In genomic region chr17:2262146-2262587, GRCh38 we compare ENCODE assay signal across 10 cellular contexts. TPM values are rescaled to one million over a fixed set of nuclear protein-coding genes. Genes with fewer than 3 reads are reported as not detected.
DNase-seq lines count a peak whose midpoint lies in the region; ATAC-seq and TF ChIP-seq lines count a peak whose summit lies in the region.
"Had no signal": no experiment of that assay in that cellular context is flagged by ENCODE, and none has a peak within 500 bp of the region (broad histone marks: within the 10 kb centered on the region; RNA-seq: fewer than 3 reads in every experiment).

No MANE protein-coding gene starts in this region.

- no peak overlapping the region for H3K4me3 ChIP-seq in fibroblast of the aortic adventitia (ENCODE audit: low read depth, low read length)
- H3K4me3 ChIP-seq: heart left ventricle had no signal

- POLR2A ChIA-PET in activated CD8-positive, alpha-beta T cell treated with anti-CD3 and anti-CD28 coated beads for 36 hours (lab: Charles Lee) = interaction anchor here (1.8 to 7.2 kb wide), 3 partner anchors 10 to 211 kb away, joined by 5 to 107 read pairs (median 8); no protein-coding TSS in a partner anchor

- peaks cover 2% of the 10 kb centered on the region for H3K9me3 Mint-ChIP-seq in activated T-cell treated with anti-CD3 and anti-CD28 coated beads, Interleukin-2, amount 50 U/mL, for 24 hours
- H3K9me3 Mint-ChIP-seq in activated CD8-positive, alpha-beta T cell treated with anti-CD3 and anti-CD28 coated beads for 36 hours = no peaks in the 10 kb centered on the region

- H3K36me3 Mint-ChIP-seq in activated T-cell treated with anti-CD3 and anti-CD28 coated beads, Interleukin-2, amount 50 U/mL, for 24 hours (ENCODE audit: low read depth) = peaks cover 75% of the 10 kb centered on the region
- peaks cover 71% of the 10 kb centered on the region for H3K36me3 Mint-ChIP-seq in activated CD8-positive, alpha-beta T cell treated with anti-CD3 and anti-CD28 coated beads for 36 hours (ENCODE audit: low read depth)

- peaks cover 94% of the 10 kb centered on the region for H3K4me1 Mint-ChIP-seq in activated T-cell treated with anti-CD3 and anti-CD28 coated beads, Interleukin-2, amount 50 U/mL, for 24 hours (ENCODE audit: low read depth)
- peaks cover 88% of the 10 kb centered on the region for H3K4me1 Mint-ChIP-seq in activated CD8-positive, alpha-beta T cell treated with anti-CD3 and anti-CD28 coated beads for 36 hours (ENCODE audit: low read depth)

- peak overlapping the region; percentile 99 for H3K27ac Mint-ChIP-seq in activated T-cell treated with anti-CD3 and anti-CD28 coated beads, Interleukin-2, amount 50 U/mL, for 24 hours
- H3K27ac Mint-ChIP-seq in activated CD8-positive, alpha-beta T cell treated with anti-CD3 and anti-CD28 coated beads for 36 hours = peak overlapping the region; percentile 98
- H3K27ac Mint-ChIP-seq: B cell had no signal

- intact Hi-C loops in activated CD8-positive, alpha-beta T cell treated with anti-CD3 and anti-CD28 coated beads for 36 hours (cut with micrococcal nuclease) = no loop called here

- CTCF ChIA-PET in activated CD8-positive, alpha-beta T cell treated with anti-CD3 and anti-CD28 coated beads for 36 hours (lab: Charles Lee) = interaction anchor here (1.2 to 16.5 kb wide), 4 partner anchors 9 to 20 kb away, joined by 3 to 119 read pairs (median 33); no protein-coding TSS in a partner anchor

- H3K4me3 Mint-ChIP-seq in activated T-cell treated with anti-CD3 and anti-CD28 coated beads, Interleukin-2, amount 50 U/mL, for 24 hours = peak overlapping the region; percentile 76
- peak overlapping the region; percentile 79 for H3K4me3 Mint-ChIP-seq in activated CD8-positive, alpha-beta T cell treated with anti-CD3 and anti-CD28 coated beads for 36 hours
- H3K4me3 Mint-ChIP-seq: B cell had no signal

- TF ChIP-seq CTCF in activated CD8-positive, alpha-beta T cell treated with anti-CD3 and anti-CD28 coated beads for 36 hours (IDR thresholded peaks at IDR 0.05) = no peak
- TF ChIP-seq CTCF in fibroblast of the aortic adventitia (IDR thresholded peaks at IDR 0.05; ENCODE audit: insufficient read depth, low read length) = no peak

- ATAC-seq in activated CD8-positive, alpha-beta T cell treated with anti-CD3 and anti-CD28 coated beads for 36 hours = no peak
- no peak for ATAC-seq in HG03457 (IDR thresholded peaks at IDR 0.05; ENCODE audit: unreplicated experiment)

- DNase-seq in activated T-cell treated with anti-CD3 and anti-CD28 coated beads, Interleukin-2, amount 50 U/mL, for 24 hours = no peak
- no peak for DNase-seq in activated T-cell treated with anti-CD3 and anti-CD28 coated beads, Interleukin-2, amount 50 U/mL, for 1 hour
- DNase-seq in activated CD8-positive, alpha-beta T cell treated with anti-CD3 and anti-CD28 coated beads for 36 hours = no peak
- DNase-seq in fibroblast of the aortic adventitia (ENCODE audit: low read depth) (peak; percentile 91), stromal cell of bone marrow (ENCODE audit: low read depth) (peak; percentile 73), NCI-H1436 (lab: John Stamatoyannopoulos, UW) (no peak), cerebellar nuclear complex (lab: John Stamatoyannopoulos, UW) (no peak)
- DNase-seq: heart left ventricle had no signal

- no peaks in the 10 kb centered on the region for H3K27me3 Mint-ChIP-seq in activated T-cell treated with anti-CD3 and anti-CD28 coated beads, Interleukin-2, amount 50 U/mL, for 24 hours
- H3K27me3 Mint-ChIP-seq in activated CD8-positive, alpha-beta T cell treated with anti-CD3 and anti-CD28 coated beads for 36 hours = no peaks in the 10 kb centered on the region
- H3K27me3 Mint-ChIP-seq: B cell had no signal

RNA-seq across cellular contexts. Expression of gene SMG6, which starts 41.4 kb away (rescaled TPM):
- 10 to 100 TPM; 39.6 to 40.4 TPM for total RNA-seq in activated CD8-positive, alpha-beta T cell treated with anti-CD3 and anti-CD28 coated beads for 36 hours
- 37.5 and 49.3 TPM in 2 replicates for total RNA-seq in fibroblast of the aortic adventitia (ENCODE audit: low replicate concordance)

RNA-seq across cellular contexts. Expression of gene SRR, which starts 41.6 kb away (rescaled TPM):
- 10 to 100 TPM in 1 of 2 experiments, 1 to 10 TPM in 1; 9.6 to 12.7 TPM for total RNA-seq in activated CD8-positive, alpha-beta T cell treated with anti-CD3 and anti-CD28 coated beads for 36 hours
- total RNA-seq in fibroblast of the aortic adventitia (ENCODE audit: low replicate concordance) = 9.1 and 29.4 TPM in 2 replicates

Comparison
In these comparisons a context has a peak if more than half of its experiments do, and no peak if none do; other contexts are left out.
1. DNase-seq: peak in fibroblast of the aortic adventitia (single experiment) and stromal cell of bone marrow (single experiment); none in activated T-cell treated with anti-CD3 and anti-CD28 coated beads, Interleukin-2, amount 50 U/mL, for 24 hours (single experiment), activated T-cell treated with anti-CD3 and anti-CD28 coated beads, Interleukin-2, amount 50 U/mL, for 1 hour (single experiment), activated CD8-positive, alpha-beta T cell treated with anti-CD3 and anti-CD28 coated beads for 36 hours (single experiment), NCI-H1436 (single experiment) and cerebellar nuclear complex (0 of 2).